8 cellular contexts compared by ENCODE assay signal in the genomic region with DNA sequence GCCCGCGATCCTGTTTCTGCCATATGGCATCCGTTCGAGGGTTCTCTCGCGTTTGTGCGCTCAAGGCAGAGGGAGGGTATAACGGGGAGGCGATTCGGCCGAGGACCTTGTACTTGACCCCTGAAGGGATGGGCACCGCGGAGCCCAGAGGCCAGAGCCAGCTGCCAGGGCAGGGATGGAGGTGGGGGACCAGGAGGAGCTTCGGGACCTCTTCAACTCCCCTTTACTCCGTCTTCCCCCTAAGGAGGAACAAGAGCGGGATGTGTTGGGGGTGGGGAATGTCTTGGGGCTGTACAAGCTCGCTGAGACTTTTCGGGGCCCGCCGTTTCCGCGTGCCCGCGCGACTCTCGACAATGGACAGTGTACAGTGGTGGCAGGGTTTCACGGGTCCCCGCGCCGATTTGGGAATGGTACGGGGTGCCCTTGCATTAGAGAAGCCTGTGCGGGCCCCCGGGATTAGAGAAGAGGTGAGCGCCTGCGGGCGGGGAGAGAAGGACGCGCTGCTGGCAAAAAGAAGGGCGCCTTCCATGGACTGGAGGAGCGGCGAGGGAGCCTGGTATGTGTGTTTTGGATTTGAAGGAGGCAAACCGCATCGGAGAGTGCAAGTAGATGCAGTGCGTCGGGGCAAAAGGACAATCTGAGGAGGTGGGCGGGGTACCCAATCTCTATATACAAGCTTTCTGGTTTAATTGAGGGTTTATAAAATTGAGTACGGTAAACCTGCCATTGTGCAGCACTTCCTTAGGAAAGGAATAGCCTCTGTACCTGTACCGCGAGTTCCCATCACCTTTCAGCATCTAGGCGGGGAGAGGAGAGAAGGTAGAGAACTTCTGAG. TPM values are rescaled to one million over a fixed set of nuclear protein-coding genes. Genes with fewer than 3 reads are reported as not detected.
DNase-seq lines count a peak whose midpoint lies in the region; ATAC-seq and TF ChIP-seq lines count a peak whose summit lies in the region.

No MANE protein-coding gene starts in this region.

- H3K4me3 ChIP-seq in left ventricle myocardium inferior: peak overlapping the region; percentile 66

- H3K4me1 ChIP-seq in left ventricle myocardium inferior: peaks cover 23% of the 10 kb centered on the region

- no peak overlapping the region for H3K27ac Mint-ChIP-seq in activated CD4-positive, alpha-beta memory T cell treated with anti-CD3 and anti-CD28 coated beads for 36 hours

- H3K27ac ChIP-seq in 22Rv1 (peak overlapping the region; percentile 88), left ventricle myocardium inferior (replicated peaks) (no peak overlapping the region)

- H3K4me1 Mint-ChIP-seq in activated CD4-positive, alpha-beta memory T cell treated with anti-CD3 and anti-CD28 coated beads for 36 hours (ENCODE audit: low read depth): peaks cover 15% of the 10 kb centered on the region

- H3K9me3 Mint-ChIP-seq in activated CD4-positive, alpha-beta memory T cell treated with anti-CD3 and anti-CD28 coated beads for 36 hours: no peaks in the 10 kb centered on the region

- no peaks in the 10 kb centered on the region for H3K36me3 ChIP-seq in left ventricle myocardium inferior

- DNase-seq in GM10266 (ENCODE audit: extremely low spot score): peak; percentile 26
- DNase-seq in activated CD4-positive, alpha-beta memory T cell treated with anti-CD3 and anti-CD28 coated beads for 36 hours: no peak
- DNase-seq in left ventricle myocardium inferior: no peak
- peak; percentile 29 for DNase-seq in renal cortical epithelial cell (ENCODE audit: low read depth)
- no peak for DNase-seq in NK-92 (lab: John Stamatoyannopoulos, UW; ENCODE audit: unreplicated experiment)
- DNase-seq in NOMO-1 (lab: John Stamatoyannopoulos, UW; ENCODE audit: unreplicated experiment in 2 of 2): no peak

- peak overlapping the region; percentile 65 for H3K4me3 Mint-ChIP-seq in activated CD4-positive, alpha-beta memory T cell treated with anti-CD3 and anti-CD28 coated beads for 36 hours

- CTCF ChIA-PET in activated CD4-positive, alpha-beta memory T cell treated with anti-CD3 and anti-CD28 coated beads for 36 hours (lab: Charles Lee): interaction anchor here (0.6 to 0.9 kb wide), 2 partner anchors 43 to 215 kb away, joined by 3 to 6 read pairs; no protein-coding TSS in a partner anchor

- TF ChIP-seq CTCF in 22Rv1 (IDR thresholded peaks at IDR 0.05) (no peak), GM10266 (IDR thresholded peaks at IDR 0.05; ENCODE audit: control insufficient read depth, insufficient read depth, low read depth, missing control alignments) (no peak), left ventricle myocardium inferior (IDR thresholded peaks at IDR 0.05; ENCODE audit: borderline replicate concordance) (no peak)

- peaks cover 38% of the 10 kb centered on the region for H3K27me3 Mint-ChIP-seq in activated CD4-positive, alpha-beta memory T cell treated with anti-CD3 and anti-CD28 coated beads for 36 hours

- H3K36me3 Mint-ChIP-seq in activated CD4-positive, alpha-beta memory T cell treated with anti-CD3 and anti-CD28 coated beads for 36 hours: no peaks in the 10 kb centered on the region

- POLR2A ChIA-PET in activated CD4-positive, alpha-beta memory T cell treated with anti-CD3 and anti-CD28 coated beads for 36 hours (lab: Charles Lee): no interaction called here

- H3K27me3 ChIP-seq in left ventricle myocardium inferior (ENCODE audit: low read depth): peaks cover 62% of the 10 kb centered on the region

- no peaks in the 10 kb centered on the region for H3K9me3 ChIP-seq in left ventricle myocardium inferior (replicated peaks)

- no peak for ATAC-seq in GM18520 (IDR thresholded peaks at IDR 0.05; ENCODE audit: unreplicated experiment)

- intact Hi-C loops in activated CD4-positive, alpha-beta memory T cell treated with anti-CD3 and anti-CD28 coated beads for 36 hours (cut with micrococcal nuclease): no loop called here
- intact Hi-C loops in left ventricle myocardium inferior (cut with micrococcal nuclease): no loop called here

RNA-seq across cellular contexts. Expression of gene UGT8, which starts 0.8 kb away (rescaled TPM):
- under 1 TPM; 0.40 to 0.53 TPM for total RNA-seq in activated CD4-positive, alpha-beta memory T cell treated with anti-CD3 and anti-CD28 coated beads for 36 hours
- not detected for total RNA-seq in left ventricle myocardium inferior
- total RNA-seq in renal cortical epithelial cell: 17.2 and 47.0 TPM in 2 replicates

Comparison
In these comparisons a context has a peak if more than half of its experiments do, and no peak if none do; other contexts are left out.
1. DNase-seq: peak in GM10266 (single experiment) and renal cortical epithelial cell (single experiment); none in activated CD4-positive, alpha-beta memory T cell treated with anti-CD3 and anti-CD28 coated beads for 36 hours (single experiment), left ventricle myocardium inferior (single experiment), NK-92 (single experiment) and NOMO-1 (0 of 2).
2. RNA of gene UGT8, which starts 0.8 kb away (total RNA-seq): 17.2 to 47.0 TPM in renal cortical epithelial cell; 0.40 to 0.53 TPM in activated CD4-positive, alpha-beta memory T cell treated with anti-CD3 and anti-CD28 coated beads for 36 hours and not detected in left ventricle myocardium inferior (single experiment); every median in the first group is over 10 times any median in the second.